Comparison of ENCODE assay signal across 9 cellular contexts in the genomic region with DNA sequence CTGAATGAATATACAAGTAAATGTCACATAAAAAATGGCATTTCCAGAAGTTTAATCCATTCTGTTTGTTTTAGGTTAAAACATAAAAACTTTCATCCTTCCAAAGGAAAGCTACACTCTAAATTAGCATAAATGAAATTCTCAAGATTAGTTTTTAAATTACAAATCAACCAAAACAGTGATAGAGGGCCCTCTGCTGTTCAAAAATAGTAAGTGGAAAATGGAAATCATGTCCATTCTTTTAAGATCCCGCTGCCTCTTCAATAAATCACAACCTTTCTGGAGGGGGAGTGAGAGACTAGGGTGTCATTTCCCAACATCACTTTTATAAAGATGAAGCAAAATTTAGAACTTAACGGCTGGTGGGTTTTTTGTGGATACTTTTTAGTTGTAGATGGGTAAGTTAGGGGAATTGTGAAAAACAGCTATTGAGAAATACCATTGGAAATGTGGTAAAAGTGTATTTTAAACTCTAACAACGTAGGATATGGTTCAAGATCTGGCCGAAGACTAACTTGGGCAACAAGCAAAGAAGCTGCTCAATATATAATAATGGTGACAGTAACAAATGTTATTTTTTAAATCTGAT. TPM values are rescaled to one million over a fixed set of nuclear protein-coding genes. Genes with fewer than 3 reads are reported as not detected.
DNase-seq lines count a peak whose midpoint lies in the region; ATAC-seq and TF ChIP-seq lines count a peak whose summit lies in the region.
"Had no signal": no experiment of that assay in that cellular context is flagged by ENCODE, and none has a peak within 500 bp of the region (broad histone marks: within the 10 kb centered on the region; RNA-seq: fewer than 3 reads in every experiment).

No MANE protein-coding gene starts in this region.

- H3K9me3 Mint-ChIP-seq in T-cell, result no peaks in the 10 kb centered on the region

- H3K27ac Mint-ChIP-seq in T-cell, result no peak overlapping the region

- TF ChIP-seq POLR2A in spleen (IDR thresholded peaks at IDR 0.05), result no peak

- peaks cover 0 to 10% of the 10 kb centered on the region in 2 donors for H3K27me3 Mint-ChIP-seq in T-cell

- peak in 10 of 11 experiments; percentile 38 to 74 (median 66) for TF ChIP-seq CTCF in spleen (IDR thresholded peaks at IDR 0.05 in 8 of 11, conservative IDR thresholded peaks at IDR 0.05 in 3 of 11)

- peaks cover 13 to 16% (median 14%) of the 10 kb centered on the region in 3 donors for H3K4me1 Mint-ChIP-seq in T-cell

- DNase-seq in NCI-H1092 treated with DMSO at 0.1 percent for 48 hours (lab: John Stamatoyannopoulos, UW) (peak; percentile 28), NCI-H1092 (lab: John Stamatoyannopoulos, UW) (no peak), KBM-7 (peak; percentile 71), T-cell (no peak), germinal center (ENCODE audit: low spot score) (peak; percentile 48), spleen (no peak)

- no peaks in the 10 kb centered on the region for H3K36me3 ChIP-seq in spleen

- ATAC-seq in T-cell (replicated peaks in 1 of 4), result no peak
- no peak for ATAC-seq in GM21723 (IDR thresholded peaks at IDR 0.05; ENCODE audit: unreplicated experiment)
- ATAC-seq in GM18909 (IDR thresholded peaks at IDR 0.05; ENCODE audit: poor library complexity, unreplicated experiment), result no peak

- peaks cover 6 to 27% (median 19%) of the 10 kb centered on the region in 6 donors for H3K4me1 ChIP-seq in spleen

- H3K36me3 Mint-ChIP-seq in T-cell, result no peaks in the 10 kb centered on the region

- H3K4me3 ChIP-seq in spleen, result no peak overlapping the region

- intact Hi-C loops in spleen (cut with DNase I; ENCODE audit: low total_unique reads), result loop anchor here (10.0 kb wide), 1 partner anchor 402 kb away; no protein-coding TSS in a partner anchor

- H3K9me3 ChIP-seq in spleen, result no peaks in the 10 kb centered on the region
- H3K9me3 ChIP-seq: Caco-2 had no signal

- peaks cover 0 to 3% (median 0%) of the 10 kb centered on the region in 7 donors for H3K27me3 ChIP-seq in spleen (replicated peaks in 1 of 7)

- in situ Hi-C loops in KBM-7 (cut with MboI; ENCODE audit: low pct_unique_long_range_greater_than_20kb, low sequenced_read_pairs), result loop anchor here (25.0 kb wide), 1 partner anchor 755 kb away; no protein-coding TSS in a partner anchor

- peak overlapping the region in 2 of 3 donors; percentile 8 to 25 for H3K4me3 Mint-ChIP-seq in T-cell

- no peak overlapping the region for H3K27ac ChIP-seq in spleen

- CTCF ChIA-PET in T-cell (lab: Charles Lee), result interaction anchor here (0.6 to 2.8 kb wide), 15 partner anchors 11 to 533 kb away, joined by 3 to 34 read pairs (median 10); a partner anchor contains a TSS

- WGBS in spleen, 5 donors, result 7 to 17% (median 9%) methylated on average over 4 of the region's 4 CpGs

- POLR2A ChIA-PET in T-cell (lab: Charles Lee), result interaction anchor here in 1 of 2 donors (0.9 kb wide), 1 partner anchor 404 kb away, joined by 7 read pairs; no protein-coding TSS in a partner anchor

RNA-seq across cellular contexts. Expression of a gene that starts 1.7 kb away (rescaled TPM):
- under 1 TPM in 1 of 5 donors, not detected in 4; 0.03 TPM for total RNA-seq in T-cell
- total RNA-seq in spleen, result 1 to 10 TPM in 1 of 7 donors, under 1 TPM in 6; 0.24 to 1.9 (median 0.33) TPM
- polyA plus RNA-seq in spleen, result under 1 TPM; 0.06 to 0.56 (median 0.11) TPM

Comparison
In these comparisons a context has a peak if more than half of its experiments do, and no peak if none do; other contexts are left out.
1. DNase-seq: peak in NCI-H1092 treated with DMSO at 0.1 percent for 48 hours (single experiment), KBM-7 (single experiment) and germinal center (single experiment); none in NCI-H1092 (single experiment), T-cell (0 of 34) and spleen (single experiment).